In the genomic region with DNA sequence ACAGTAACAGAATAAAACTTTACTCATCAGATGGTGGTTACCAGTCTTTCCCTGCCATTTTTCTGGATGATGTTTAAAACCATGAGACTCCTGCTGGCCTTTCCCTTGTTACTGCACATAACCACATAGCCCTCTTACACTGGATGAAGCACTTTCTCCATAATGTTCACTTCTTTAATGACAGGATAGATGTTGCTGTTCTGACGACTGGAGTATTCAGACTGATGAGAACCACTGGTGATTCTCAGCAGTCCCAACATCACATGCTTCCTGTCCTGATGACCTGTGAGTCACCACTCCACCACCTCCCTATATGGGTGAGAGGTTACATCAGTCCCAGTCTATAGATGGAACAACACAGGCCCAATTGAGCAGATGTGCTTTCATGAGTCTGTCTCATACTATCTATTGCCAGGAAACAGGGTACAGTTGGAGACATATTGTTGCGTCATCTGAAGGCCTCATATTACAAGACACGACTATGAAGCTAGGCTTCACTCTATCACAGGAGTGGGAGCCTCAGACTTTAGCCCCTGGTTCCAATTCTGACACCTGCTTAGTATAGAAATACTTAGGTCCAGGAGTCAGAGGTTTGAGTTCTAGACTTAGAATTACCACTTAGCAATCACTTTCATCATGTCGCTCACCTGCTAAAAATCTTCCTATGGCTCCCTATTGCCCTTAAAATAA, we compare ENCODE assay signal across 8 cellular contexts.
A peak's percentile ranks its signal among the peaks of the same experiment; 100 is the strongest.
DNase-seq lines count a peak whose midpoint lies in the region; ATAC-seq and TF ChIP-seq lines count a peak whose summit lies in the region.

No MANE protein-coding gene starts in this region.

- H4K20me1 ChIP-seq in mammary epithelial cell (ENCODE audit: insufficient read depth, low read length), result no peaks in the 10 kb centered on the region

- peak in 1 of 2 donors; percentile 37 for TF ChIP-seq CTCF in mammary epithelial cell (conservative IDR thresholded peaks at IDR 0.05 in 1 of 2, IDR thresholded peaks at IDR 0.05 in 1 of 2; ENCODE audit: extremely low read depth in 1 of 2, insufficient read depth in 1 of 2, low read depth in 1 of 2, low read length in 2 of 2)
- TF ChIP-seq CTCF in lung (IDR thresholded peaks at IDR 0.05; ENCODE audit: control extremely low read depth, extremely low read depth), result no peak

- dilution Hi-C loops in mammary epithelial cell (cut with HindIII; ENCODE audit: low sequenced_read_pairs), result no loop called here

- no peaks in the 10 kb centered on the region for H3K36me3 ChIP-seq in mammary epithelial cell (ENCODE audit: insufficient read depth, low read length)
- no peaks in the 10 kb centered on the region for H3K36me3 ChIP-seq in lung (ENCODE audit: control insufficient read depth in 2 of 2, insufficient read depth in 2 of 2, low read length in 2 of 2)

- H3K27me3 ChIP-seq in mammary epithelial cell (ENCODE audit: insufficient read depth, low read length), result no peaks in the 10 kb centered on the region
- H3K27me3 ChIP-seq in lung (ENCODE audit: control insufficient read depth, insufficient read depth), result no peaks in the 10 kb centered on the region

- in situ Hi-C loops in mammary epithelial cell (cut with MboI; ENCODE audit: low sequenced_read_pairs in 2 of 2), result no loop called here

- no peak overlapping the region for H3K9ac ChIP-seq in mammary epithelial cell (ENCODE audit: insufficient read depth, low read length)

- no peaks in the 10 kb centered on the region for H3K79me2 ChIP-seq in mammary epithelial cell (ENCODE audit: insufficient read depth, low read length)

- BruUV-seq in mammary epithelial cell (replicated peaks; lab: Mats Ljungman, UMichigan), result no TSS peak

- H3K4me2 ChIP-seq in mammary epithelial cell (ENCODE audit: insufficient read depth, low read depth, low read length), result no peak overlapping the region

- peaks cover 19% of the 10 kb centered on the region for H3K4me1 ChIP-seq in mammary epithelial cell (ENCODE audit: insufficient read depth, low read length)
- peaks cover 5 to 13% of the 10 kb centered on the region in 2 donors for H3K4me1 ChIP-seq in lung (ENCODE audit: control insufficient read depth in 2 of 2, insufficient read depth in 2 of 2, low read length in 2 of 2)

- H3K27ac ChIP-seq in mammary epithelial cell (ENCODE audit: insufficient read depth, low read depth, low read length) (peak overlapping the region; percentile 46), lung (ENCODE audit: low read depth in 1 of 2, low read length in 1 of 2) (peak overlapping the region in 1 of 2 donors; percentile 88)

- intact Hi-C loops in mammary epithelial cell (cut with micrococcal nuclease), result loop anchor here (1.0 to 2.0 kb wide), 3 partner anchors 23 to 148 kb away; no protein-coding TSS in a partner anchor

- peak; percentile 77 for ATAC-seq in GM18517 (IDR thresholded peaks at IDR 0.05; ENCODE audit: unreplicated experiment)
- ATAC-seq in HG03039 (IDR thresholded peaks at IDR 0.05; ENCODE audit: unreplicated experiment), result peak; percentile 87
- peak; percentile 86 for ATAC-seq in lung (ENCODE audit: insufficient read depth, low FRiP score)
- no peak for ATAC-seq in GM19467 (IDR thresholded peaks at IDR 0.05; ENCODE audit: unreplicated experiment)

- H3K4me3 ChIP-seq in mammary epithelial cell (replicated peaks in 1 of 3; ENCODE audit: insufficient read depth in 1 of 3, low read depth in 2 of 3, low read length in 3 of 3) (no peak overlapping the region), lung (no peak overlapping the region)

- peak overlapping the region; percentile 14 for H2AFZ ChIP-seq in mammary epithelial cell (ENCODE audit: low read depth, low read length)

- CTCF ChIA-PET in mammary epithelial cell (lab: Charles Lee; ENCODE audit: low non-redundant PET), result no interaction called here

- 47% methylated on average over 4 of the region's 4 CpGs for WGBS in mammary epithelial cell (ENCODE audit: low coverage, missing lambda C conversion rate)
- 42 to 52% methylated on average over 4 of the region's 4 CpGs for WGBS in lung, 2 donors

- DNase-seq in AG08396 (ENCODE audit: low spot score) (peak; percentile 69), NOMO-1 treated with dmso at 0.1 percent for 144 hours (lab: John Stamatoyannopoulos, UW; ENCODE audit: unreplicated experiment) (peak; percentile 46), mammary epithelial cell (peak; percentile 90), lung (ENCODE audit: low spot score) (peak; percentile 44), NCI-H1092 (lab: John Stamatoyannopoulos, UW) (no peak)

- H3K9me3 ChIP-seq in mammary epithelial cell (replicated peaks; ENCODE audit: insufficient read depth, low read length), result no peaks in the 10 kb centered on the region
- no peaks in the 10 kb centered on the region for H3K9me3 ChIP-seq in lung (ENCODE audit: control insufficient read depth in 2 of 2, insufficient read depth in 1 of 2, low read length in 1 of 2)
